In genomic region chr6:56995347-56995746, GRCh38 we compare ENCODE assay signal across 15 cellular contexts. TPM values are rescaled to one million over a fixed set of nuclear protein-coding genes. Genes with fewer than 3 reads are reported as not detected.
DNase-seq lines count a peak whose midpoint lies in the region; ATAC-seq, FAIRE-seq and TF ChIP-seq lines count a peak whose summit lies in the region.
"Had no signal": no experiment of that assay in that cellular context is flagged by ENCODE, and none has a peak within 500 bp of the region (broad histone marks: within the 10 kb centered on the region; RNA-seq: fewer than 3 reads in every experiment).

No MANE protein-coding gene starts in this region.

- H3K4me1 ChIP-seq in HepG2 (ENCODE audit: insufficient read depth, low read length) (no peaks in the 10 kb centered on the region), right lobe of liver (no peaks in the 10 kb centered on the region), H1 (replicated peaks in 1 of 4; ENCODE audit: control insufficient read depth in 3 of 4, insufficient read depth in 4 of 4, low read length in 3 of 4) (no peaks in the 10 kb centered on the region)
- H3K4me1 ChIP-seq: pancreas had no signal

- no peak overlapping the region for H3K14ac ChIP-seq in H1 (ENCODE audit: insufficient read length)

- H3K79me2 ChIP-seq in HepG2 (ENCODE audit: insufficient read depth, low read length) (no peaks in the 10 kb centered on the region), H1 (ENCODE audit: control insufficient read depth in 1 of 2, insufficient read depth in 2 of 2, low read length in 2 of 2) (no peaks in the 10 kb centered on the region)

- ATAC-seq in HepG2: peak; percentile 69
- ATAC-seq in right lobe of liver: no peak
- ATAC-seq: pancreas; stimulated activated naive CD8-positive, alpha-beta T cell treated with anti-CD3 and anti-CD28 coated beads, Interleukin-15, amount 100 ng/mL, for 72 hours had no signal

- no peak overlapping the region for H2BK5ac ChIP-seq in H1 (ENCODE audit: low read depth, low read length)

- H3K27ac ChIP-seq in HepG2 (ENCODE audit: extremely low read length, insufficient read depth, low read length): no peak overlapping the region
- H3K27ac ChIP-seq in right lobe of liver: no peak overlapping the region
- H3K27ac ChIP-seq in H1 (ENCODE audit: low read depth, low read length): no peak overlapping the region
- H3K27ac ChIP-seq: pancreas had no signal

- no peak overlapping the region for H4K5ac ChIP-seq in H1 (ENCODE audit: insufficient read length, low read depth, low read length)

- H3K9ac ChIP-seq in HepG2 (ENCODE audit: insufficient read depth, low read depth, low read length) (no peak overlapping the region), H1 (replicated peaks in 1 of 4; ENCODE audit: extremely low read depth in 1 of 4, low read depth in 3 of 4, low read length in 3 of 4) (no peak overlapping the region)

- intact Hi-C loops in HepG2 (cut with micrococcal nuclease; ENCODE audit: unreplicated experiment): loop anchor here (1.0 kb wide), 1 partner anchor 40 kb away; the partner anchor contains the start of gene BEND6
- intact Hi-C loops in right lobe of liver (cut with DNase I): no loop called here

- 3% methylated on average over 1 of the region's 1 CpG for WGBS in HepG2 (ENCODE audit: low lambda C conversion rate)
- WGBS in right lobe of liver (ENCODE audit: insufficient coverage, low coverage, low lambda C conversion rate, missing lambda C conversion rate): 100% methylated on average over 1 of the region's 1 CpG
- 91% methylated on average over 1 of the region's 1 CpG; no CpG with 5 or more reads in 1 of the 2 experiments for WGBS in H1 (ENCODE audit: extremely low coverage in 1 of 2, insufficient coverage in 1 of 2, insufficient read length in 1 of 2, insufficient replicate concordance in 2 of 2, low coverage in 1 of 2, low lambda C conversion rate in 2 of 2, missing lambda C conversion rate in 1 of 2), 2 experiments

- H3K4ac ChIP-seq in H1 (replicated peaks; ENCODE audit: insufficient read length, low read depth, low read length): no peak overlapping the region

- H3K36me3 ChIP-seq in HepG2 (replicated peaks in 1 of 2; ENCODE audit: control insufficient read depth in 1 of 2, insufficient read depth in 2 of 2, low read length in 2 of 2): no peaks in the 10 kb centered on the region
- no peaks in the 10 kb centered on the region for H3K36me3 ChIP-seq in right lobe of liver
- H3K36me3 ChIP-seq in H1 (ENCODE audit: control insufficient read depth in 2 of 4, insufficient read depth in 4 of 4, low read length in 3 of 4): no peaks in the 10 kb centered on the region
- H3K36me3 ChIP-seq: pancreas had no signal

- TF ChIP-seq CTCF in HepG2 (CRISPR knock-in tag; IDR thresholded peaks at IDR 0.05) (0 out of 2 replicates have a peak, but pooled peaks have one; percentile 26), right lobe of liver (IDR thresholded peaks at IDR 0.05) (peak in 1 of 4 donors; percentile 12), H1 (IDR thresholded peaks at IDR 0.05; ENCODE audit: control extremely low read depth in 1 of 3, insufficient read depth in 1 of 3, low read depth in 1 of 3, low read length in 3 of 3) (peak in 2 of 3 experiments; percentile 48 to 63; a peak in 3 of 4 replicates)

- in situ Hi-C loops in HepG2 (cut with HindIII; ENCODE audit: extremely low pct_ligation_motif_present, low pct_unique_long_range_greater_than_20kb): no loop called here

- no TSS peak for BruUV-seq in HepG2 (replicated peaks; lab: Mats Ljungman, UMichigan)

- H3K4me3 ChIP-seq in HepG2 (replicated peaks in 1 of 3; ENCODE audit: insufficient read depth in 1 of 3, low read depth in 2 of 3, low read length in 3 of 3): no peak overlapping the region
- no peak overlapping the region for H3K4me3 ChIP-seq in right lobe of liver
- no peak overlapping the region for H3K4me3 ChIP-seq in H1 (ENCODE audit: extremely low read depth in 1 of 4, insufficient read depth in 2 of 4, low read depth in 3 of 4, low read length in 4 of 4)
- H3K4me3 ChIP-seq: pancreas had no signal

- POLR2A ChIA-PET in HepG2 (lab: Yijun Ruan, JAX) (no interaction called here), H1 (lab: Charles Lee; ENCODE audit: partially characterized antibody) (no interaction called here)

- H3K27me3 ChIP-seq in HepG2 (ENCODE audit: control insufficient read depth in 1 of 2, insufficient read depth in 2 of 2, low read length in 2 of 2) (peaks cover 0 to 6% of the 10 kb centered on the region in 2 experiments; a peak in 3 of 5 replicates), right lobe of liver (no peaks in the 10 kb centered on the region), H1 (replicated peaks in 1 of 4; ENCODE audit: control insufficient read depth in 3 of 4, extremely low read depth in 1 of 4, insufficient read depth in 3 of 4, low read length in 3 of 4) (no peaks in the 10 kb centered on the region)
- H3K27me3 ChIP-seq: pancreas had no signal

- no peak overlapping the region for H4K8ac ChIP-seq in H1 (ENCODE audit: extremely low read depth, insufficient read depth, low read length)

- no peak overlapping the region for H2BK15ac ChIP-seq in H1 (ENCODE audit: low read length)

- H2AK5ac ChIP-seq in H1 (ENCODE audit: low read depth, low read length): no peak overlapping the region

- no peak overlapping the region for H4K91ac ChIP-seq in H1 (replicated peaks; ENCODE audit: insufficient read length, low read length)

- TF ChIP-seq EP300 in HepG2 (IDR thresholded peaks at IDR 0.05; ENCODE audit: low read depth in 2 of 2, low read length in 2 of 2): no peak
- TF ChIP-seq EP300 in HepG2 (CRISPR knock-in tag; IDR thresholded peaks at IDR 0.05; ENCODE audit: borderline replicate concordance): no peak
- TF ChIP-seq EP300 in H1 (IDR thresholded peaks at IDR 0.05; ENCODE audit: borderline replicate concordance in 1 of 2, low read depth in 2 of 2, low read length in 2 of 2): no peak

- H3K23me2 ChIP-seq in H1 (ENCODE audit: low read depth, low read length): no peaks in the 10 kb centered on the region; the same call in 1 of the 2 replicates

- TF ChIP-seq RAD21 in HepG2 (CRISPR knock-in tag; IDR thresholded peaks at IDR 0.05) (no peak), H1 (IDR thresholded peaks at IDR 0.05 in 1 of 2, conservative IDR thresholded peaks at IDR 0.05 in 1 of 2; ENCODE audit: low read depth in 2 of 2, low read length in 2 of 2) (peak; percentile 42 to 59)

- TF ChIP-seq POLR2A in HepG2 (IDR thresholded peaks at IDR 0.05; ENCODE audit: insufficient read depth in 1 of 2, low read depth in 2 of 2, low read length in 2 of 2) (no peak), right lobe of liver (IDR thresholded peaks at IDR 0.05) (no peak), H1 (IDR thresholded peaks at IDR 0.05; ENCODE audit: control extremely low read depth in 1 of 2, low read depth in 2 of 2, low read length in 2 of 2) (no peak)

- CTCF ChIA-PET in HepG2 (lab: Yijun Ruan, JAX; ENCODE audit: low intra/inter-chr PET ratio, low total read pairs) (interaction anchor here (1.2 kb wide), 1 partner anchor 91 kb away, joined by 8 read pairs; no protein-coding TSS in a partner anchor), H1 (lab: Charles Lee; ENCODE audit: partially characterized antibody) (interaction anchor here (0.7 to 6.0 kb wide), 16 partner anchors 9 to 92 kb away, joined by 3 to 40 read pairs (median 3); partner anchors contain the start of gene BEND6)

- peak; percentile 72 for FAIRE-seq in HepG2 (lab: Jason Lieb, UNC)
- FAIRE-seq in H1 (lab: Jason Lieb, UNC): peak; percentile 78
- FAIRE-seq in urothelium cell line (lab: Jason Lieb, UNC): peak; percentile 40
- FAIRE-seq: astrocyte, pancreas had no signal

- no peaks in the 10 kb centered on the region for H3K79me1 ChIP-seq in H1 (ENCODE audit: low read depth, low read length)

- no peaks in the 10 kb centered on the region for H4K20me1 ChIP-seq in HepG2 (ENCODE audit: insufficient read depth, low read length)
- no peaks in the 10 kb centered on the region for H4K20me1 ChIP-seq in H1 (replicated peaks in 1 of 2; ENCODE audit: control insufficient read depth in 1 of 2, insufficient read depth in 2 of 2, low read length in 2 of 2)

- no peak overlapping the region for H3K23ac ChIP-seq in H1 (ENCODE audit: insufficient read length)

- H3K9me3 ChIP-seq in HepG2 (ENCODE audit: low read length) (peaks cover 17% of the 10 kb centered on the region), right lobe of liver (no peaks in the 10 kb centered on the region), H1 (ENCODE audit: insufficient read depth in 2 of 2, low read depth in 1 of 2, low read length in 1 of 2) (peaks cover 11 to 13% of the 10 kb centered on the region in 2 experiments)
- H3K9me3 ChIP-seq: pancreas had no signal

- no peak overlapping the region for H3K18ac ChIP-seq in H1 (ENCODE audit: extremely low read depth, low read length)

- H2BK120ac ChIP-seq in H1 (replicated peaks; ENCODE audit: low read depth, low read length): no peak overlapping the region

- no peak overlapping the region for H3K56ac ChIP-seq in H1 (replicated peaks; ENCODE audit: insufficient read length, low read depth, low read length)

- no peak overlapping the region for H2BK12ac ChIP-seq in H1 (ENCODE audit: low read depth, low read length)

- DNase-seq in HepG2 (ENCODE audit: low spot score) (peak; percentile 21), right lobe of liver (no peak), NCI-H69 (lab: John Stamatoyannopoulos, UW) (peak; percentile 20), H1 (ENCODE audit: low read depth in 1 of 2, low spot score in 2 of 2) (no peak), urothelium cell line (ENCODE audit: low spot score) (no peak), NCI-H1694 treated with DMSO at 0.1 percent for 48 hours (lab: John Stamatoyannopoulos, UW) (no peak), KG1 (lab: John Stamatoyannopoulos, UW) (no peak), NCI-H2227 treated with DMSO at 0.1 percent for 48 hours (lab: John Stamatoyannopoulos, UW) (no peak)
- DNase-seq: dermis blood vessel endothelial cell; NCI-H2029; pancreas; stimulated activated naive CD8-positive, alpha-beta T cell treated with anti-CD3 and anti-CD28 coated beads, Interleukin-15, amount 100 ng/mL, for 72 hours; SW 1271 had no signal

- H2AFZ ChIP-seq in HepG2 (ENCODE audit: low read length): no peak overlapping the region
- H2AFZ ChIP-seq in H1 (ENCODE audit: low read length): no peak overlapping the region

- no peak overlapping the region for H2BK20ac ChIP-seq in H1 (ENCODE audit: low read length)

- H3K4me2 ChIP-seq in HepG2 (ENCODE audit: low read depth, low read length): no peak overlapping the region
- no peak overlapping the region for H3K4me2 ChIP-seq in H1 (ENCODE audit: insufficient read depth in 1 of 2, low read depth in 2 of 2, low read length in 2 of 2)

RNA-seq across cellular contexts. Expression of gene BEND6, which starts 40.4 kb away (rescaled TPM):
- 0.20 and 0.25 TPM in 2 replicates for total RNA-seq in HepG2 (2016; rRNA removed; fragmentation: Illumina TruSeq; extraction: Trizol)
- total RNA-seq in HepG2 (2016; cell fraction: cytosol; rRNA removed; fragmentation: Illumina TruSeq; extraction: Trizol; ENCODE audit: low read depth): 0.44 and 0.71 TPM in 2 replicates
- total RNA-seq in HepG2 (2016; cell fraction: insoluble cytoplasmic fraction; rRNA removed; fragmentation: Illumina TruSeq; extraction: Trizol): 0.12 and 0.43 TPM in 2 replicates
- 0.43 and 0.55 TPM in 2 replicates for total RNA-seq in HepG2 (2016; cell fraction: membrane; rRNA removed; fragmentation: Illumina TruSeq; extraction: Trizol)
- total RNA-seq in HepG2 (2016; cell fraction: nucleus; rRNA removed; fragmentation: Illumina TruSeq; extraction: Trizol): 0.09 and 0.25 TPM in 2 replicates
- 0.10 and 0.21 TPM in 2 replicates for polyA plus RNA-seq in HepG2 (2011; rRNA removed)
- polyA plus RNA-seq in HepG2 (2011; cell fraction: cytosol; rRNA removed): 0.09 and 0.13 TPM in 2 replicates
- not detected in 2 replicates for polyA plus RNA-seq in HepG2 (2011; cell fraction: nucleus; rRNA removed)
- polyA plus RNA-seq in HepG2 (2012): 0.12 and 0.29 TPM in 2 replicates
- polyA plus RNA-seq in HepG2 (2016; cell fraction: cytosol; fragmentation: Illumina TruSeq; extraction: Trizol; ENCODE audit: low read depth): 0.19 and 0.40 TPM in 2 replicates
- polyA plus RNA-seq in HepG2 (2016; cell fraction: insoluble cytoplasmic fraction; fragmentation: Illumina TruSeq; extraction: Trizol; ENCODE audit: low read depth): 0.21 and 0.35 TPM in 2 replicates
- 0.33 and 0.54 TPM in 2 replicates for polyA plus RNA-seq in HepG2 (2016; cell fraction: membrane; fragmentation: Illumina TruSeq; extraction: Trizol; ENCODE audit: low read depth)
- 0.12 TPM in 1 of 2 replicates, not detected in the other for polyA plus RNA-seq in HepG2 (2016; cell fraction: nucleus; fragmentation: Illumina TruSeq; extraction: Trizol; ENCODE audit: insufficient read depth, low read depth)
- 0.04 and 0.37 TPM in 2 replicates for polyA minus RNA-seq in HepG2 (2011; rRNA and poly(A)+ RNA removed; ENCODE audit: low replicate concordance)
- 0.20 TPM in 1 of 2 replicates, not detected in the other for polyA minus RNA-seq in HepG2 (2011; cell fraction: cytosol; rRNA and poly(A)+ RNA removed)
- polyA minus RNA-seq in HepG2 (2011; cell fraction: nucleus; rRNA and poly(A)+ RNA removed): 0.12 and 0.13 TPM in 2 replicates
- not detected for total RNA-seq in right lobe of liver
- total RNA-seq in H1 (2021; fragmentation: NEBNext Ultra II Directional; extraction: Animal tissue kit (Norgen Biotek cat#: 25700)): 1.9 and 2.1 TPM in 2 replicates
- 0.53 and 0.71 TPM in 2 replicates for polyA plus RNA-seq in H1 (2011; rRNA removed)
- 0.70 TPM for polyA plus RNA-seq in H1 (2011; cell fraction: cytosol; rRNA removed)
- 1.9 TPM for polyA plus RNA-seq in H1 (2011; cell fraction: nucleus; rRNA removed)
- polyA plus RNA-seq in H1 (2012, experiment 1 of 2): 0.80 to 1.4 TPM (median 1.0 TPM) in 4 replicates
- 0.04 TPM for polyA plus RNA-seq in H1 (2012, experiment 2 of 2)
- 4.5 TPM for polyA plus RNA-seq in H1 (2013, experiment 1 of 2)
- 3.8 TPM for polyA plus RNA-seq in H1 (2013, experiment 2 of 2)
- 0.79 and 1.1 TPM in 2 replicates for polyA minus RNA-seq in H1 (2011; rRNA and poly(A)+ RNA removed)
- 1.3 TPM for polyA minus RNA-seq in H1 (2011; cell fraction: cytosol; rRNA and poly(A)+ RNA removed)
- 4.2 TPM for polyA minus RNA-seq in H1 (2011; cell fraction: nucleus; rRNA and poly(A)+ RNA removed)
- total RNA-seq: activated CD8-positive, alpha-beta memory T cell treated with anti-CD3 and anti-CD28 coated beads for 36 hours had no signal

RNA-seq across cellular contexts. Expression of gene KIAA1586, which starts 51.1 kb away (rescaled TPM):
- total RNA-seq in HepG2 (2016; rRNA removed; fragmentation: Illumina TruSeq; extraction: Trizol) (16.9 and 24.7 TPM in 2 replicates), right lobe of liver (1 to 10 TPM; 3.2 to 6.5 (median 4.5) TPM)
- 7.8 and 11.1 TPM in 2 replicates for total RNA-seq in HepG2 (2016; cell fraction: cytosol; rRNA removed; fragmentation: Illumina TruSeq; extraction: Trizol; ENCODE audit: low read depth)
- total RNA-seq in HepG2 (2016; cell fraction: insoluble cytoplasmic fraction; rRNA removed; fragmentation: Illumina TruSeq; extraction: Trizol): 17.9 and 29.0 TPM in 2 replicates
- 6.8 and 11.8 TPM in 2 replicates for total RNA-seq in HepG2 (2016; cell fraction: membrane; rRNA removed; fragmentation: Illumina TruSeq; extraction: Trizol)
- 23.4 and 25.1 TPM in 2 replicates for total RNA-seq in HepG2 (2016; cell fraction: nucleus; rRNA removed; fragmentation: Illumina TruSeq; extraction: Trizol)
- polyA plus RNA-seq in HepG2 (2011; rRNA removed) (4.2 and 5.5 TPM in 2 replicates), H1 (2011; rRNA removed) (1.5 and 2.1 TPM in 2 replicates)
- 1.4 and 2.3 TPM in 2 replicates for polyA plus RNA-seq in HepG2 (2011; cell fraction: cytosol; rRNA removed)
- 2.3 and 3.1 TPM in 2 replicates for polyA plus RNA-seq in HepG2 (2011; cell fraction: nucleus; rRNA removed)
- 6.5 and 13.4 TPM in 2 replicates for polyA plus RNA-seq in HepG2 (2012)
- polyA plus RNA-seq in HepG2 (2016; cell fraction: cytosol; fragmentation: Illumina TruSeq; extraction: Trizol; ENCODE audit: low read depth): 5.2 and 5.6 TPM in 2 replicates
- 25.7 and 32.0 TPM in 2 replicates for polyA plus RNA-seq in HepG2 (2016; cell fraction: insoluble cytoplasmic fraction; fragmentation: Illumina TruSeq; extraction: Trizol; ENCODE audit: low read depth)
- polyA plus RNA-seq in HepG2 (2016; cell fraction: membrane; fragmentation: Illumina TruSeq; extraction: Trizol; ENCODE audit: low read depth): 6.6 and 8.4 TPM in 2 replicates
- 20.4 and 25.6 TPM in 2 replicates for polyA plus RNA-seq in HepG2 (2016; cell fraction: nucleus; fragmentation: Illumina TruSeq; extraction: Trizol; ENCODE audit: insufficient read depth, low read depth)
- polyA minus RNA-seq in HepG2 (2011; rRNA and poly(A)+ RNA removed; ENCODE audit: low replicate concordance): 0.91 and 0.94 TPM in 2 replicates
- 5.5 and 6.0 TPM in 2 replicates for polyA minus RNA-seq in HepG2 (2011; cell fraction: cytosol; rRNA and poly(A)+ RNA removed)
- polyA minus RNA-seq in HepG2 (2011; cell fraction: nucleus; rRNA and poly(A)+ RNA removed): 24.6 and 25.6 TPM in 2 replicates
- 22.8 and 24.4 TPM in 2 replicates for total RNA-seq in H1 (2021; fragmentation: NEBNext Ultra II Directional; extraction: Animal tissue kit (Norgen Biotek cat#: 25700))
- 3.7 TPM for polyA plus RNA-seq in H1 (2011; cell fraction: cytosol; rRNA removed)
- polyA plus RNA-seq in H1 (2011; cell fraction: nucleus; rRNA removed): 0.93 TPM
- 4.6 to 13.6 TPM (median 6.0 TPM) in 4 replicates for polyA plus RNA-seq in H1 (2012, experiment 1 of 2)
- 1.1 TPM for polyA plus RNA-seq in H1 (2012, experiment 2 of 2)
- 11.6 TPM for polyA plus RNA-seq in H1 (2013, experiment 1 of 2)
- 10.4 TPM for polyA plus RNA-seq in H1 (2013, experiment 2 of 2)
- 3.1 and 4.9 TPM in 2 replicates for polyA minus RNA-seq in H1 (2011; rRNA and poly(A)+ RNA removed)
- polyA minus RNA-seq in H1 (2011; cell fraction: cytosol; rRNA and poly(A)+ RNA removed): 8.6 TPM
- polyA minus RNA-seq in H1 (2011; cell fraction: nucleus; rRNA and poly(A)+ RNA removed): 9.0 TPM

Comparison
In these comparisons a context has a peak if more than half of its experiments do, and no peak if none do; other contexts are left out.
1. DNase-seq: peak in HepG2 (single experiment) and NCI-H69 (single experiment); none in right lobe of liver (0 of 3), H1 (0 of 2), urothelium cell line (single experiment), NCI-H1694 treated with DMSO at 0.1 percent for 48 hours (single experiment), KG1 (single experiment) and NCI-H2227 treated with DMSO at 0.1 percent for 48 hours (single experiment).
2. Of the 41 proteins assayed by ChIP-seq in both HepG2 and H1: peak only in HepG2: none; only in H1: RAD21; in both: CTCF; in neither: 39.